ENCODE assay signal across 16 cellular contexts in genomic region chr3:31962801-31963205, GRCh38. TPM values are rescaled to one million over a fixed set of nuclear protein-coding genes. Genes with fewer than 3 reads are reported as not detected.
DNase-seq lines count a peak whose midpoint lies in the region; ATAC-seq and TF ChIP-seq lines count a peak whose summit lies in the region.
"Had no signal": no experiment of that assay in that cellular context is flagged by ENCODE, and none has a peak within 500 bp of the region (broad histone marks: within the 10 kb centered on the region; RNA-seq: fewer than 3 reads in every experiment).

No MANE protein-coding gene starts in this region.

- H2AFZ ChIP-seq in PC-9, result no peak overlapping the region

- CTCF ChIA-PET in PC-9 (lab: Charles Lee) (no interaction called here), A673 (lab: Charles Lee) (no interaction called here)

- peak; percentile 14 for ATAC-seq in esophagus mucosa

- H3K9ac ChIP-seq in skeletal muscle satellite cell (ENCODE audit: low read depth, low read length), result no peak overlapping the region

- TF ChIP-seq CTCF in PC-9 (conservative IDR thresholded peaks at IDR 0.05) (no peak), A673 (conservative IDR thresholded peaks at IDR 0.05; ENCODE audit: low read depth, low read length) (no peak), left ventricle myocardium inferior (IDR thresholded peaks at IDR 0.05; ENCODE audit: borderline replicate concordance) (no peak)

- no peak overlapping the region for H3K4me3 ChIP-seq in PC-9
- H3K4me3 ChIP-seq in skeletal muscle satellite cell (ENCODE audit: low read length), result no peak overlapping the region
- no peak overlapping the region for H3K4me3 ChIP-seq in A673 (ENCODE audit: low read depth, low read length, poor library complexity, severe bottlenecking)
- H3K4me3 ChIP-seq in left ventricle myocardium inferior, result no peak overlapping the region

- no peaks in the 10 kb centered on the region for H3K79me2 ChIP-seq in PC-9 (ENCODE audit: low read depth)

- no peaks in the 10 kb centered on the region for H3K36me3 ChIP-seq in PC-9 (ENCODE audit: low read depth)
- H3K36me3 ChIP-seq in skeletal muscle satellite cell (ENCODE audit: insufficient read depth, low read length), result no peaks in the 10 kb centered on the region
- no peaks in the 10 kb centered on the region for H3K36me3 ChIP-seq in A673 (ENCODE audit: insufficient read depth, low read length, poor library complexity, severe bottlenecking)
- H3K36me3 ChIP-seq in left ventricle myocardium inferior, result no peaks in the 10 kb centered on the region

- H3K27ac ChIP-seq in PC-9, result peak overlapping the region; percentile 34; the same call in 1 of the 2 replicates
- no peak overlapping the region for H3K27ac ChIP-seq in A673 (ENCODE audit: low read depth, low read length, poor library complexity, severe bottlenecking)
- no peak overlapping the region for H3K27ac ChIP-seq in left ventricle myocardium inferior (replicated peaks)
- H3K27ac ChIP-seq: 22Rv1 had no signal

- H3K9me3 ChIP-seq in PC-9 (ENCODE audit: insufficient read depth, low read depth), result no peaks in the 10 kb centered on the region
- no peaks in the 10 kb centered on the region for H3K9me3 ChIP-seq in skeletal muscle satellite cell (replicated peaks; ENCODE audit: low read length)
- H3K9me3 ChIP-seq in A673 (ENCODE audit: low read depth, low read length, poor library complexity, severe bottlenecking), result no peaks in the 10 kb centered on the region
- H3K9me3 ChIP-seq in left ventricle myocardium inferior (replicated peaks), result no peaks in the 10 kb centered on the region

- H3F3A ChIP-seq in PC-9 (ENCODE audit: insufficient read depth, low read depth), result no peaks in the 10 kb centered on the region

- BruUV-seq in PC-9 (replicated peaks; lab: Mats Ljungman, UMichigan) (no TSS peak), A673 (replicated peaks; lab: Mats Ljungman, UMichigan) (no TSS peak)

- H3K27me3 ChIP-seq in PC-9 (ENCODE audit: insufficient read depth, low read depth) (no peaks in the 10 kb centered on the region), skeletal muscle satellite cell (ENCODE audit: control insufficient read depth, insufficient read depth, low read length) (no peaks in the 10 kb centered on the region), A673 (replicated peaks; ENCODE audit: insufficient read depth, low read depth, low read length, poor library complexity) (no peaks in the 10 kb centered on the region), left ventricle myocardium inferior (ENCODE audit: low read depth) (no peaks in the 10 kb centered on the region)

- no peak overlapping the region for H3K4me2 ChIP-seq in PC-9
- H3K4me2 ChIP-seq in skeletal muscle satellite cell (ENCODE audit: low read length), result peak overlapping the region; percentile 24

- H4K20me1 ChIP-seq in PC-9 (ENCODE audit: insufficient read depth), result no peaks in the 10 kb centered on the region

- peak; percentile 3 for DNase-seq in NCI-H748 (lab: John Stamatoyannopoulos, UW; ENCODE audit: unreplicated experiment)
- DNase-seq in NCI-H748 treated with DMSO at 0.1 percent for 48 hours (lab: John Stamatoyannopoulos, UW), result no peak
- DNase-seq in PC-9, result peak in 1 of 2 experiments; percentile 48
- DNase-seq in activated CD4-positive, CD25-positive, alpha-beta regulatory T cell treated with anti-CD3 and anti-CD28 coated beads, Interleukin-2, amount 50 U/mL, for 72 hours, result no peak
- DNase-seq in A673 (ENCODE audit: low spot score), result no peak
- DNase-seq in left ventricle myocardium inferior, result no peak
- DNase-seq: activated CD8-positive, alpha-beta memory T cell treated with anti-CD3 and anti-CD28 coated beads, Interleukin-2, amount 50 U/mL, for 4 hours; activated naive CD8-positive, alpha-beta T cell treated with anti-CD3 and anti-CD28 coated beads for 36 hours; CD4-positive, alpha-beta memory T cell; central memory CD4-positive, alpha-beta T cell; GDM1; head of caudate nucleus; NK-92 treated with Interleukin-12 subunit alpha and Interleukin-12 subunit beta, amount 100 ng/mL, for 24 hours had no signal

- no peaks in the 10 kb centered on the region for H3K9me2 ChIP-seq in PC-9 (ENCODE audit: insufficient read depth)

- POLR2A ChIA-PET in PC-9 (lab: Charles Lee; ENCODE audit: unreplicated experiment) (no interaction called here), A673 (lab: Charles Lee; ENCODE audit: low non-redundant PET) (no interaction called here)

- H3K4me1 ChIP-seq in PC-9 (replicated peaks; ENCODE audit: insufficient read depth) (peaks cover 8% of the 10 kb centered on the region), skeletal muscle satellite cell (ENCODE audit: control insufficient read depth, insufficient read depth, low read length) (peaks cover 66% of the 10 kb centered on the region), A673 (ENCODE audit: insufficient read depth, low read length, poor library complexity, severe bottlenecking) (peaks cover 7% of the 10 kb centered on the region), left ventricle myocardium inferior (peaks cover 42% of the 10 kb centered on the region)

- intact Hi-C loops in PC-9 (cut with micrococcal nuclease; ENCODE audit: unreplicated experiment) (no loop called here), A673 (cut with micrococcal nuclease; ENCODE audit: unreplicated experiment) (no loop called here), left ventricle myocardium inferior (cut with micrococcal nuclease) (no loop called here)

RNA-seq across cellular contexts. Expression of gene OSBPL10, which starts 18.3 kb away (rescaled TPM):
- total RNA-seq in PC-9 (2021) (42.0 and 56.9 TPM in 2 replicates), esophagus mucosa (29.1 TPM), A673 (2021) (1.1 and 2.3 TPM in 2 replicates), left ventricle myocardium inferior (6.4 TPM)
- 10.9 and 19.3 TPM in 2 replicates for total RNA-seq in skeletal muscle satellite cell (2012; rRNA removed)
- total RNA-seq: CD4-positive, alpha-beta memory T cell had no signal

RNA-seq across cellular contexts. Expression of gene ZNF860, which starts 18.7 kb away (rescaled TPM):
- total RNA-seq in PC-9 (2021) (2.6 and 5.3 TPM in 2 replicates), esophagus mucosa (2.9 TPM), A673 (2021) (not detected in 2 replicates), left ventricle myocardium inferior (0.08 TPM)
- 0.44 and 0.76 TPM in 2 replicates for total RNA-seq in skeletal muscle satellite cell (2012; rRNA removed)
- total RNA-seq: CD4-positive, alpha-beta memory T cell had no signal
